Comparison of ENCODE assay signal across 11 cellular contexts in the genomic region with DNA sequence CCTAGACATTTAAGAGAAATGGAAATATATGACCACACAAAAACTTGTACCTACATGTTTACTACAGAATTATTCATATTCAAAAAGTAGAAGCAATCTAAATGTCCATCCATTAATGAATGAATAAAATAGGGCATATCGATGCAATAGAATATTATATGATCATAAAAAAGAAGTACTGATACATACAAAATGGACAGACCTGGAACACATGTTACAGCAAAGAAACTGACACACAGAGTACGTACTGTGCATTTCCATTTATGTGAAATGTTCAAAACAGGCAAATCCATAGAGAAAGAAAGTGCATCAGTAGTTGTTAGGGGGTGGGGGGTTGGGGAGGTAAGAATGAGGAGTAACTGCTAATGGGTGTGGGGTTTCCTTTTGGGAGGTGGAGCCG.
"Had no signal": no experiment of that assay in that cellular context is flagged by ENCODE, and none has a peak within 500 bp of the region (broad histone marks: within the 10 kb centered on the region; RNA-seq: fewer than 3 reads in every experiment).

No MANE protein-coding gene starts in this region.

- FAIRE-seq: H1, H54 had no signal

- ATAC-seq: GM23338, HCT116 had no signal

- H3K4me3 ChIP-seq: GM23248, GM23338, HAP-1 had no signal

- H3K27ac ChIP-seq: GM23248 had no signal

- H3K9me3 ChIP-seq: HAP-1 had no signal

- DNase-seq: GM23248, GOT3, H7, H9, HCEC 1CT, HFFc6 had no signal
